In genomic region chr6:44504321-44504761, GRCh38 we compare ENCODE assay signal across 19 cellular contexts.
DNase-seq lines count a peak whose midpoint lies in the region; ATAC-seq and TF ChIP-seq lines count a peak whose summit lies in the region.
"Had no signal": no experiment of that assay in that cellular context is flagged by ENCODE, and none has a peak within 500 bp of the region (broad histone marks: within the 10 kb centered on the region; RNA-seq: fewer than 3 reads in every experiment).

No MANE protein-coding gene starts in this region.

- no peaks in the 10 kb centered on the region for H3K79me2 ChIP-seq in mammary epithelial cell (ENCODE audit: insufficient read depth, low read length)

- H3K4me3 ChIP-seq in body of pancreas, result no peak overlapping the region
- no peak overlapping the region for H3K4me3 ChIP-seq in left lung
- no peak overlapping the region for H3K4me3 ChIP-seq in mammary epithelial cell (replicated peaks in 1 of 3; ENCODE audit: insufficient read depth in 1 of 3, low read depth in 2 of 3, low read length in 3 of 3)
- H3K4me3 ChIP-seq in aorta (ENCODE audit: low read length in 2 of 2), result no peak overlapping the region
- H3K4me3 ChIP-seq: GM23248, Peyer's patch had no signal

- H3K4me2 ChIP-seq in mammary epithelial cell (ENCODE audit: insufficient read depth, low read depth, low read length), result no peak overlapping the region

- TF ChIP-seq CTCF in body of pancreas (IDR thresholded peaks at IDR 0.05), result no peak
- no peak for TF ChIP-seq CTCF in left lung (IDR thresholded peaks at IDR 0.05)
- no peak for TF ChIP-seq CTCF in mammary epithelial cell (conservative IDR thresholded peaks at IDR 0.05 in 1 of 2, IDR thresholded peaks at IDR 0.05 in 1 of 2; ENCODE audit: extremely low read depth in 1 of 2, insufficient read depth in 1 of 2, low read depth in 1 of 2, low read length in 2 of 2)

- H3K9me3 ChIP-seq in body of pancreas (no peaks in the 10 kb centered on the region), left lung (no peaks in the 10 kb centered on the region), mammary epithelial cell (replicated peaks; ENCODE audit: insufficient read depth, low read length) (no peaks in the 10 kb centered on the region), aorta (ENCODE audit: control insufficient read depth, low read length) (peaks cover 1% of the 10 kb centered on the region)
- H3K9me3 ChIP-seq: Peyer's patch had no signal

- intact Hi-C loops in body of pancreas (cut with DNase I) (no loop called here), left lung (cut with DNase I) (no loop called here), mammary epithelial cell (cut with micrococcal nuclease) (no loop called here), aorta (cut with DNase I) (no loop called here)

- H3K27ac ChIP-seq in body of pancreas (peak overlapping the region in 1 of 4 donors; percentile 53), left lung (no peak overlapping the region), mammary epithelial cell (ENCODE audit: insufficient read depth, low read depth, low read length) (no peak overlapping the region), aorta (ENCODE audit: low read depth in 1 of 2, low read length in 2 of 2) (no peak overlapping the region)
- H3K27ac ChIP-seq: GM23248, Peyer's patch had no signal

- dilution Hi-C loops in mammary epithelial cell (cut with HindIII; ENCODE audit: low sequenced_read_pairs), result no loop called here

- ATAC-seq in body of pancreas (peak; percentile 50), left lung (peak; percentile 72), aorta (ENCODE audit: low FRiP score) (no peak)

- in situ Hi-C loops in mammary epithelial cell (cut with MboI; ENCODE audit: low sequenced_read_pairs in 2 of 2), result no loop called here

- BruUV-seq in mammary epithelial cell (replicated peaks; lab: Mats Ljungman, UMichigan), result no TSS peak

- H4K20me1 ChIP-seq in mammary epithelial cell (ENCODE audit: insufficient read depth, low read length), result no peaks in the 10 kb centered on the region

- H3K9ac ChIP-seq in mammary epithelial cell (ENCODE audit: insufficient read depth, low read length), result no peak overlapping the region
- H3K9ac ChIP-seq: GM23248 had no signal

- DNase-seq in activated effector memory CD4-positive, alpha-beta T cell treated with anti-CD3 and anti-CD28 coated beads, Interleukin-2, amount 50 U/mL, for 16 hours, result peak; percentile 24
- DNase-seq in activated effector memory CD4-positive, alpha-beta T cell treated with Interleukin-2 at 50 U/mL for 16 hours, result no peak
- DNase-seq in body of pancreas, result no peak
- DNase-seq in left lung, result no peak
- no peak for DNase-seq in mammary epithelial cell
- no peak for DNase-seq in activated gamma-delta T cell treated with Interleukin-2 at 50 U/mL for 16 hours
- no peak for DNase-seq in DMS153 treated with DMSO at 0.1 percent for 48 hours (lab: John Stamatoyannopoulos, UW; ENCODE audit: unreplicated experiment)
- DNase-seq in aorta, result no peak
- DNase-seq: 8988T, C1 segment of cervical spinal cord, DND-41, GM23248, IMR-90, Kasumi-1, NCI-H1105, NCI-H1694, NCI-H510A treated with DMSO at 0.1 percent for 48 hours, Peyer's patch, Right ventricle myocardium superior had no signal

- H2AFZ ChIP-seq in mammary epithelial cell (ENCODE audit: low read depth, low read length), result no peak overlapping the region
- H2AFZ ChIP-seq: GM23248 had no signal

- no peaks in the 10 kb centered on the region for H3K36me3 ChIP-seq in body of pancreas (replicated peaks in 1 of 2; ENCODE audit: insufficient read depth in 1 of 2, low read depth in 2 of 2)
- no peaks in the 10 kb centered on the region for H3K36me3 ChIP-seq in left lung
- H3K36me3 ChIP-seq in mammary epithelial cell (ENCODE audit: insufficient read depth, low read length), result no peaks in the 10 kb centered on the region
- H3K36me3 ChIP-seq in aorta (ENCODE audit: control insufficient read depth in 1 of 2, insufficient read depth in 2 of 2, low read length in 1 of 2), result no peaks in the 10 kb centered on the region
- H3K36me3 ChIP-seq: Peyer's patch had no signal

- TF ChIP-seq POLR2A in body of pancreas (IDR thresholded peaks at IDR 0.05), result no peak

- CTCF ChIA-PET in mammary epithelial cell (lab: Charles Lee; ENCODE audit: low non-redundant PET), result no interaction called here

- H3K4me1 ChIP-seq in body of pancreas (no peaks in the 10 kb centered on the region), left lung (no peaks in the 10 kb centered on the region), mammary epithelial cell (ENCODE audit: insufficient read depth, low read length) (no peaks in the 10 kb centered on the region), aorta (ENCODE audit: control insufficient read depth in 1 of 2, insufficient read depth in 2 of 2, low read length in 2 of 2) (no peaks in the 10 kb centered on the region)
- H3K4me1 ChIP-seq: Peyer's patch had no signal

- WGBS in body of pancreas, 2 donors, result 7% methylated on average over 5 of the region's 5 CpGs
- WGBS in mammary epithelial cell (ENCODE audit: low coverage, missing lambda C conversion rate), result 49% methylated on average over 5 of the region's 5 CpGs
- WGBS in aorta, 2 donors, result 52 to 58% methylated on average over 5 of the region's 5 CpGs

- no peaks in the 10 kb centered on the region for H3K27me3 ChIP-seq in body of pancreas
- no peaks in the 10 kb centered on the region for H3K27me3 ChIP-seq in left lung
- no peaks in the 10 kb centered on the region for H3K27me3 ChIP-seq in mammary epithelial cell (ENCODE audit: insufficient read depth, low read length)
- H3K27me3 ChIP-seq in aorta (ENCODE audit: control insufficient read depth in 1 of 2, insufficient read depth in 2 of 2, low read length in 1 of 2), result no peaks in the 10 kb centered on the region
- H3K27me3 ChIP-seq: Peyer's patch had no signal
